In the genomic region with DNA sequence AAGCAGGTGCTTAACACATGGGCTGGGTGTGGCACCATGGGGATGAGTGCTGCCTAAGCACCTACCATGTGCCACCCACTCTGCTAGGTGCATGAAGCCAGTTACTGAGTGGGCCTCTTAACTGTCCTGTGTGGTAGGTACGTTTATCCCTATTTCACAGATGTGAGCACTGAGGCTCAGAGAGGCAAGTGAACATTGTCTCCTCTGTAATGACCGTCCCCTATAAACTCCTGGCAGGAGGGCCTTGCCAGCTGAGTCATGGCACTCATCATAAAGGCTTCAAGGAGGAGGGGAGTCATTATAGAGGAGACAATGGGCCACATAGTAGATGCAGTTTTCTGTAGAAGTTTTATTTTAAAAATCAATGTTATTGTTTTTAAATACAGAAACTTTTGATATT, we compare ENCODE assay signal across 1 cellular context.
A peak's percentile ranks its signal among the peaks of the same experiment; 100 is the strongest.
TF ChIP-seq lines count a peak whose summit lies in the region.

No MANE protein-coding gene starts in this region.

TF ChIP-seq in HepG2, 621 proteins besides CTCF, POLR2A, EP300 and RAD21 (continued from another document):
- peak; percentile 61 for TF ChIP-seq MNT (IDR thresholded peaks at IDR 0.05)
- no peak for TF ChIP-seq GATAD1 (CRISPR knock-in tag; IDR thresholded peaks at IDR 0.05)
